12 cellular contexts compared by ENCODE assay signal in genomic region chr4:147772459-147772969, GRCh38. TPM values are rescaled to one million over a fixed set of nuclear protein-coding genes. Genes with fewer than 3 reads are reported as not detected.
DNase-seq lines count a peak whose midpoint lies in the region; ATAC-seq lines count a peak whose summit lies in the region.
"Had no signal": no experiment of that assay in that cellular context is flagged by ENCODE, and none has a peak within 500 bp of the region (broad histone marks: within the 10 kb centered on the region; RNA-seq: fewer than 3 reads in every experiment).

No MANE protein-coding gene starts in this region.

- no peak overlapping the region for H2BK5ac ChIP-seq in mesenchymal stem cell (ENCODE audit: low read depth, low read length, poor library complexity, severe bottlenecking)

- no peak for ATAC-seq in HG03571 (IDR thresholded peaks at IDR 0.05; ENCODE audit: unreplicated experiment)
- no peak for ATAC-seq in naive thymus-derived CD8-positive, alpha-beta T cell

- H4K91ac ChIP-seq in mesenchymal stem cell (ENCODE audit: low read length), result no peak overlapping the region

- H3K36me3 ChIP-seq in HUES64 (ENCODE audit: insufficient read depth, low read length), result no peaks in the 10 kb centered on the region
- peaks cover 0 to 7% of the 10 kb centered on the region in 2 experiments for H3K36me3 ChIP-seq in mesenchymal stem cell (ENCODE audit: control insufficient read depth in 1 of 2, insufficient read depth in 2 of 2, low read depth in 1 of 2, low read length in 2 of 2)
- H3K36me3 ChIP-seq: BE2C had no signal

- H3K27ac ChIP-seq in HUES64 (ENCODE audit: low read depth, low read length) (peak overlapping the region; percentile 21; the same call in 1 of the 2 replicates), mesenchymal stem cell (ENCODE audit: low read length, poor library complexity, severe bottlenecking) (peak overlapping the region; percentile 95)

- WGBS in HUES64, result 89% methylated on average over 5 of the region's 5 CpGs
- WGBS in mesenchymal stem cell, result under 1% methylated on average over 3 of the region's 5 CpGs

- H3K27me3 Mint-ChIP-seq in naive thymus-derived CD8-positive, alpha-beta T cell, result no peaks in the 10 kb centered on the region
- H3K27me3 Mint-ChIP-seq: activated B cell treated with CpG ODN at 0.5 μM for 24 hours had no signal

- no peak overlapping the region for H2BK120ac ChIP-seq in mesenchymal stem cell (ENCODE audit: low read depth, low read length)

- H3K14ac ChIP-seq in mesenchymal stem cell (ENCODE audit: low read length in 2 of 2), result no peak overlapping the region

- H3K9ac ChIP-seq in HUES64 (ENCODE audit: low read depth, low read length), result no peak overlapping the region
- peak overlapping the region; percentile 76 for H3K9ac ChIP-seq in mesenchymal stem cell (ENCODE audit: low read length)

- H3K23ac ChIP-seq in mesenchymal stem cell (ENCODE audit: low read length in 2 of 2), result no peak overlapping the region

- no peak overlapping the region for H3K4me3 ChIP-seq in HUES64 (ENCODE audit: low read length)
- H3K4me3 ChIP-seq in mesenchymal stem cell (ENCODE audit: insufficient read depth in 1 of 2, low read depth in 1 of 2, low read length in 2 of 2), result peak overlapping the region in 1 of 2 experiments; percentile 44

- H3K4me3 Mint-ChIP-seq in naive thymus-derived CD8-positive, alpha-beta T cell, result no peak overlapping the region
- H3K4me3 Mint-ChIP-seq: activated B cell treated with CpG ODN at 0.5 μM for 24 hours had no signal

- H3K4ac ChIP-seq in mesenchymal stem cell (ENCODE audit: low read depth in 1 of 2, low read length in 2 of 2), result no peak overlapping the region

- no peak overlapping the region for H2BK15ac ChIP-seq in mesenchymal stem cell (ENCODE audit: low read depth, poor library complexity, severe bottlenecking)

- H2AFZ ChIP-seq in mesenchymal stem cell (ENCODE audit: low read depth, low read length), result no peak overlapping the region

- POLR2A ChIA-PET in naive thymus-derived CD8-positive, alpha-beta T cell (lab: Charles Lee), result no interaction called here

- H2AK5ac ChIP-seq in mesenchymal stem cell (ENCODE audit: low read length, severe bottlenecking), result peak overlapping the region; percentile 97

- no peak overlapping the region for H2BK12ac ChIP-seq in mesenchymal stem cell (ENCODE audit: low read length in 2 of 2)

- H3K4me2 ChIP-seq in mesenchymal stem cell (ENCODE audit: low read length, poor library complexity, severe bottlenecking), result no peak overlapping the region

- peaks cover 13% of the 10 kb centered on the region for H3K79me1 ChIP-seq in mesenchymal stem cell (replicated peaks; ENCODE audit: low read length, poor library complexity, severe bottlenecking)

- H3K36me3 Mint-ChIP-seq in naive thymus-derived CD8-positive, alpha-beta T cell, result no peaks in the 10 kb centered on the region

- H4K8ac ChIP-seq in mesenchymal stem cell (ENCODE audit: low read length), result no peak overlapping the region

- no peaks in the 10 kb centered on the region for H3K9me3 Mint-ChIP-seq in naive thymus-derived CD8-positive, alpha-beta T cell
- H3K9me3 Mint-ChIP-seq: activated B cell treated with CpG ODN at 0.5 μM for 24 hours had no signal

- H3K9me3 ChIP-seq in HUES64 (ENCODE audit: insufficient read depth, low read depth, low read length) (no peaks in the 10 kb centered on the region), mesenchymal stem cell (ENCODE audit: control insufficient read depth, low read length) (no peaks in the 10 kb centered on the region)
- H3K9me3 ChIP-seq: BE2C had no signal

- peak; percentile 45 for DNase-seq in A172 (ENCODE audit: low spot score)
- DNase-seq in dedifferentiated amniotic fluid mesenchymal stem cell (ENCODE audit: extremely low spot score), result peak; percentile 61
- peak; percentile 80 for DNase-seq in mesenchymal stem cell
- no peak for DNase-seq in SW480 (ENCODE audit: low spot score)
- no peak for DNase-seq in naive thymus-derived CD8-positive, alpha-beta T cell
- no peak for DNase-seq in effector CD8-positive, alpha-beta T cell (lab: John Stamatoyannopoulos, UW)
- DNase-seq: activated B cell treated with CpG ODN at 0.5 μM for 24 hours, aorta, BE2C, NCI-H187 had no signal

- H3K4me1 Mint-ChIP-seq in naive thymus-derived CD8-positive, alpha-beta T cell, result peaks cover 0 to 4% (median 0%) of the 10 kb centered on the region in 4 donors
- H3K4me1 Mint-ChIP-seq: activated B cell treated with CpG ODN at 0.5 μM for 24 hours had no signal

- no peaks in the 10 kb centered on the region for H3K27me3 ChIP-seq in HUES64 (ENCODE audit: insufficient read depth, low read length)
- no peaks in the 10 kb centered on the region for H3K27me3 ChIP-seq in mesenchymal stem cell (ENCODE audit: control insufficient read depth in 1 of 2, insufficient read depth in 1 of 2, low read length in 2 of 2)
- H3K27me3 ChIP-seq: BE2C had no signal

- H3K18ac ChIP-seq in mesenchymal stem cell (ENCODE audit: low read depth in 1 of 2, low read length in 2 of 2), result no peak overlapping the region

- H3K4me1 ChIP-seq in HUES64 (ENCODE audit: insufficient read depth, low read length) (peaks cover 11% of the 10 kb centered on the region; the same call in 1 of the 2 replicates), mesenchymal stem cell (ENCODE audit: control insufficient read depth, insufficient read depth, low read depth, low read length) (peaks cover 18% of the 10 kb centered on the region)

- no peak overlapping the region for H3K27ac Mint-ChIP-seq in naive thymus-derived CD8-positive, alpha-beta T cell
- H3K27ac Mint-ChIP-seq: activated B cell treated with CpG ODN at 0.5 μM for 24 hours had no signal

RNA-seq across cellular contexts. Expression of gene ARHGAP10, which starts 40.6 kb away (rescaled TPM):
- 9.1 and 10.3 TPM in 2 replicates for total RNA-seq in A172 (2014; rRNA removed; shearing (Covaris generic))
- polyA plus RNA-seq in HUES64 (2013, experiment 1 of 2), result 2.7 TPM
- polyA plus RNA-seq in HUES64 (2013, experiment 2 of 2), result 3.5 TPM
- polyA plus RNA-seq in mesenchymal stem cell (2013, experiment 1 of 2), result 24.9 TPM
- polyA plus RNA-seq in mesenchymal stem cell (2013, experiment 2 of 2), result 24.0 TPM
- 1 to 10 TPM; 6.4 TPM for total RNA-seq in naive thymus-derived CD8-positive, alpha-beta T cell
- 10 to 100 TPM in 2 of 3 donors, 1 to 10 TPM in 1; 7.4 to 16.4 (median 12.5) TPM for polyA plus RNA-seq in naive thymus-derived CD8-positive, alpha-beta T cell

Comparison
In these comparisons a context has a peak if more than half of its experiments do, and no peak if none do; other contexts are left out.
1. DNase-seq: peak in A172 (single experiment), dedifferentiated amniotic fluid mesenchymal stem cell (single experiment) and mesenchymal stem cell (single experiment); none in SW480 (single experiment), naive thymus-derived CD8-positive, alpha-beta T cell (0 of 10) and effector CD8-positive, alpha-beta T cell (single experiment).